ENCODE assay signal across 8 cellular contexts in genomic region chr1:93878889-93879586, GRCh38. TPM values are rescaled to one million over a fixed set of nuclear protein-coding genes. Genes with fewer than 3 reads are reported as not detected.
A peak's percentile ranks its signal among the peaks of the same experiment; 100 is the strongest.
DNase-seq lines count a peak whose midpoint lies in the region; ATAC-seq and TF ChIP-seq lines count a peak whose summit lies in the region.

A gene with protein sequence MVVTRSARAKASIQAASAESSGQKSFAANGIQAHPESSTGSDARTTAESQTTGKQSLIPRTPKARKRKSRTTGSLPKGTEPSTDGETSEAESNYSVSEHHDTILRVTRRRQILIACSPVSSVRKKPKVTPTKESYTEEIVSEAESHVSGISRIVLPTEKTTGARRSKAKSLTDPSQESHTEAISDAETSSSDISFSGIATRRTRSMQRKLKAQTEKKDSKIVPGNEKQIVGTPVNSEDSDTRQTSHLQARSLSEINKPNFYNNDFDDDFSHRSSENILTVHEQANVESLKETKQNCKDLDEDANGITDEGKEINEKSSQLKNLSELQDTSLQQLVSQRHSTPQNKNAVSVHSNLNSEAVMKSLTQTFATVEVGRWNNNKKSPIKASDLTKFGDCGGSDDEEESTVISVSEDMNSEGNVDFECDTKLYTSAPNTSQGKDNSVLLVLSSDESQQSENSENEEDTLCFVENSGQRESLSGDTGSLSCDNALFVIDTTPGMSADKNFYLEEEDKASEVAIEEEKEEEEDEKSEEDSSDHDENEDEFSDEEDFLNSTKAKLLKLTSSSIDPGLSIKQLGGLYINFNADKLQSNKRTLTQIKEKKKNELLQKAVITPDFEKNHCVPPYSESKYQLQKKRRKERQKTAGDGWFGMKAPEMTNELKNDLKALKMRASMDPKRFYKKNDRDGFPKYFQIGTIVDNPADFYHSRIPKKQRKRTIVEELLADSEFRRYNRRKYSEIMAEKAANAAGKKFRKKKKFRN (minus strand): TSS chr1:93879206. CDS start chr1:93879148, 58 bp downstream.

- peak within 1 kb of the TSS; percentile 96 for H3K4me3 Mint-ChIP-seq in HFFc6
- H3K4me3 Mint-ChIP-seq in activated naive CD4-positive, alpha-beta T cell treated with anti-CD3 and anti-CD28 coated beads, Interleukin-2, amount 50 U/mL, for 24 hours: peak within 1 kb of the TSS; percentile 94

- no peaks in the 10 kb centered on the region; the same call in 1 of the 2 replicates for H3K27me3 Mint-ChIP-seq in HFFc6 (ENCODE audit: insufficient read depth)
- no peaks in the 10 kb centered on the region for H3K27me3 Mint-ChIP-seq in activated naive CD4-positive, alpha-beta T cell treated with anti-CD3 and anti-CD28 coated beads, Interleukin-2, amount 50 U/mL, for 24 hours

- peak; percentile 97 for ATAC-seq in SK-N-SH treated with all-trans-retinoic acid at 6 μM for 48 hours

- TF ChIP-seq CTCF in HFFc6 (IDR thresholded peaks at IDR 0.05) (no peak), NB4 (IDR thresholded peaks at IDR 0.05; ENCODE audit: low read depth, low read length) (no peak)

- H3K27ac Mint-ChIP-seq in HFFc6: peak within 1 kb of the TSS; percentile 97
- peak within 1 kb of the TSS; percentile 95 for H3K27ac Mint-ChIP-seq in activated naive CD4-positive, alpha-beta T cell treated with anti-CD3 and anti-CD28 coated beads, Interleukin-2, amount 50 U/mL, for 24 hours

- H3K4me1 Mint-ChIP-seq in HFFc6 (ENCODE audit: low read depth): peaks cover 47% of the 10 kb centered on the region
- H3K4me1 Mint-ChIP-seq in activated naive CD4-positive, alpha-beta T cell treated with anti-CD3 and anti-CD28 coated beads, Interleukin-2, amount 50 U/mL, for 24 hours: peaks cover 44% of the 10 kb centered on the region

- peak; percentile 97 for TF ChIP-seq POLR2A in NB4 (IDR thresholded peaks at IDR 0.05; ENCODE audit: extremely low read depth, insufficient read length)

- peak within 1 kb of the TSS; percentile 89 for H3K4me3 ChIP-seq in NB4 (ENCODE audit: low read depth, low read length)

- no peaks in the 10 kb centered on the region for H3K9me3 Mint-ChIP-seq in HFFc6
- no peaks in the 10 kb centered on the region for H3K9me3 Mint-ChIP-seq in activated naive CD4-positive, alpha-beta T cell treated with anti-CD3 and anti-CD28 coated beads, Interleukin-2, amount 50 U/mL, for 24 hours

- H3K27ac ChIP-seq in temporal lobe (ENCODE audit: low read depth, low read length): peak within 1 kb of the TSS; percentile 90

- H3K36me3 Mint-ChIP-seq in HFFc6 (ENCODE audit: low read depth): peaks cover 49% of the 10 kb centered on the region
- peaks cover 21% of the 10 kb centered on the region for H3K36me3 Mint-ChIP-seq in activated naive CD4-positive, alpha-beta T cell treated with anti-CD3 and anti-CD28 coated beads, Interleukin-2, amount 50 U/mL, for 24 hours

- DNase-seq in GM04504 (ENCODE audit: low read depth) (peak; percentile 77), HFFc6 (peak; percentile 86), NB4 (ENCODE audit: low read depth) (peak; percentile 90), globus pallidus (ENCODE audit: low spot score) (peak; percentile 90), occipital lobe (lab: John Stamatoyannopoulos, UW) (peak; percentile 83)

TF ChIP-seq in SK-N-SH treated with all-trans-retinoic acid at 6 μM for 48 hours, 23 proteins besides CTCF, POLR2A, EP300 and RAD21:
- TF ChIP-seq, protein P1, sequence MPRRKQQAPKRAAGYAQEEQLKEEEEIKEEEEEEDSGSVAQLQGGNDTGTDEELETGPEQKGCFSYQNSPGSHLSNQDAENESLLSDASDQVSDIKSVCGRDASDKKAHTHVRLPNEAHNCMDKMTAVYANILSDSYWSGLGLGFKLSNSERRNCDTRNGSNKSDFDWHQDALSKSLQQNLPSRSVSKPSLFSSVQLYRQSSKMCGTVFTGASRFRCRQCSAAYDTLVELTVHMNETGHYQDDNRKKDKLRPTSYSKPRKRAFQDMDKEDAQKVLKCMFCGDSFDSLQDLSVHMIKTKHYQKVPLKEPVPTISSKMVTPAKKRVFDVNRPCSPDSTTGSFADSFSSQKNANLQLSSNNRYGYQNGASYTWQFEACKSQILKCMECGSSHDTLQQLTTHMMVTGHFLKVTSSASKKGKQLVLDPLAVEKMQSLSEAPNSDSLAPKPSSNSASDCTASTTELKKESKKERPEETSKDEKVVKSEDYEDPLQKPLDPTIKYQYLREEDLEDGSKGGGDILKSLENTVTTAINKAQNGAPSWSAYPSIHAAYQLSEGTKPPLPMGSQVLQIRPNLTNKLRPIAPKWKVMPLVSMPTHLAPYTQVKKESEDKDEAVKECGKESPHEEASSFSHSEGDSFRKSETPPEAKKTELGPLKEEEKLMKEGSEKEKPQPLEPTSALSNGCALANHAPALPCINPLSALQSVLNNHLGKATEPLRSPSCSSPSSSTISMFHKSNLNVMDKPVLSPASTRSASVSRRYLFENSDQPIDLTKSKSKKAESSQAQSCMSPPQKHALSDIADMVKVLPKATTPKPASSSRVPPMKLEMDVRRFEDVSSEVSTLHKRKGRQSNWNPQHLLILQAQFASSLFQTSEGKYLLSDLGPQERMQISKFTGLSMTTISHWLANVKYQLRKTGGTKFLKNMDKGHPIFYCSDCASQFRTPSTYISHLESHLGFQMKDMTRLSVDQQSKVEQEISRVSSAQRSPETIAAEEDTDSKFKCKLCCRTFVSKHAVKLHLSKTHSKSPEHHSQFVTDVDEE (CRISPR knock-in tag; IDR thresholded peaks at IDR 0.05): peak; percentile 49; the same call in 1 of the 2 replicates
- no peak for TF ChIP-seq BACH2 (CRISPR knock-in tag; IDR thresholded peaks at IDR 0.05; ENCODE audit: borderline replicate concordance)

RNA-seq across cellular contexts. Expression of the gene that starts here (rescaled TPM):
- 10 to 100 TPM; 51.8 to 65.7 (median 60.1) TPM for total RNA-seq in HFFc6 (2021; fragmentation: NEBNext Ultra II Directional; extraction: Animal tissue kit (Norgen Biotek cat#: 25700))
- total RNA-seq in occipital lobe: 38.4 TPM
- 34.4 TPM for total RNA-seq in temporal lobe

Comparison
In these comparisons a context has a peak if more than half of its experiments do, and no peak if none do; other contexts are left out.
1. Peak in every context shown above with its lines: DNase-seq, ATAC-seq, H3K4me3 ChIP-seq and H3K27ac ChIP-seq.